9 cellular contexts compared by ENCODE assay signal in genomic region chr16:64051826-64052225, GRCh38.
DNase-seq lines count a peak whose midpoint lies in the region; ATAC-seq, FAIRE-seq and TF ChIP-seq lines count a peak whose summit lies in the region.
"Had no signal": no experiment of that assay in that cellular context is flagged by ENCODE, and none has a peak within 500 bp of the region (broad histone marks: within the 10 kb centered on the region; RNA-seq: fewer than 3 reads in every experiment).

No MANE protein-coding gene starts in this region.

- H3K27ac ChIP-seq in MM.1S (ENCODE audit: low read length) (no peak overlapping the region), astrocyte (ENCODE audit: low read depth, low read length) (no peak overlapping the region), tibial nerve (no peak overlapping the region)

- H3K36me3 ChIP-seq in MM.1S (replicated peaks; ENCODE audit: insufficient read depth, low read length) (no peaks in the 10 kb centered on the region), astrocyte (ENCODE audit: insufficient read depth, low read length) (no peaks in the 10 kb centered on the region), tibial nerve (no peaks in the 10 kb centered on the region)

- H3K79me2 ChIP-seq in MM.1S (ENCODE audit: low read length), result no peaks in the 10 kb centered on the region
- no peaks in the 10 kb centered on the region for H3K79me2 ChIP-seq in astrocyte (ENCODE audit: insufficient read depth, low read length)

- H3K4me2 ChIP-seq in MM.1S (ENCODE audit: low read depth, low read length) (no peak overlapping the region), astrocyte (ENCODE audit: low read length) (no peak overlapping the region)

- peaks cover 3% of the 10 kb centered on the region for H3K9me3 Mint-ChIP-seq in astrocyte (ENCODE audit: unreplicated experiment)

- DNase-seq in DMS153 (lab: John Stamatoyannopoulos, UW) (peak; percentile 50), MM.1S (peak; percentile 15), astrocyte (ENCODE audit: low read depth) (no peak), myocyte (ENCODE audit: low read depth) (peak; percentile 9), tibial nerve (ENCODE audit: low spot score in 2 of 2) (no peak), NCI-H2227 treated with DMSO at 0.1 percent for 48 hours (lab: John Stamatoyannopoulos, UW) (no peak)
- no peak for DNase-seq in stimulated activated CD4-positive, alpha-beta T cell treated with anti-CD3 and anti-CD28 coated beads, Interleukin-4, amount 100 ng/mL, for 1 hour

- H4K20me1 ChIP-seq in MM.1S (ENCODE audit: insufficient read depth, low read length), result no peaks in the 10 kb centered on the region
- no peaks in the 10 kb centered on the region for H4K20me1 ChIP-seq in astrocyte (ENCODE audit: insufficient read depth, low read length)

- no peak for TF ChIP-seq EP300 in tibial nerve (IDR thresholded peaks at IDR 0.05)

- H3K4me1 Mint-ChIP-seq in astrocyte (ENCODE audit: low read depth, unreplicated experiment), result no peaks in the 10 kb centered on the region

- H2AFZ ChIP-seq in MM.1S (ENCODE audit: low read length) (no peak overlapping the region), astrocyte (ENCODE audit: low read depth, low read length) (peak overlapping the region; percentile 9)

- H3F3A ChIP-seq in MM.1S (ENCODE audit: insufficient read depth, low read length), result no peaks in the 10 kb centered on the region

- no peak overlapping the region for H3K4me3 Mint-ChIP-seq in astrocyte (ENCODE audit: unreplicated experiment)

- H3K9me2 ChIP-seq in MM.1S (replicated peaks; ENCODE audit: insufficient read depth, low read length), result no peaks in the 10 kb centered on the region

- H3K27me3 ChIP-seq in MM.1S (replicated peaks; ENCODE audit: insufficient read depth, low read length) (no peaks in the 10 kb centered on the region), astrocyte (ENCODE audit: insufficient read depth, low read length) (no peaks in the 10 kb centered on the region), tibial nerve (no peaks in the 10 kb centered on the region)

- H3K36me3 Mint-ChIP-seq in astrocyte (ENCODE audit: low read depth, unreplicated experiment), result no peaks in the 10 kb centered on the region

- no peak for ATAC-seq in GM18867 (IDR thresholded peaks at IDR 0.05; ENCODE audit: unreplicated experiment)

- H3K4me1 ChIP-seq in MM.1S (ENCODE audit: low read length) (no peaks in the 10 kb centered on the region), astrocyte (ENCODE audit: insufficient read depth, low read length) (no peaks in the 10 kb centered on the region), tibial nerve (no peaks in the 10 kb centered on the region)

- H3K9me3 ChIP-seq in MM.1S (replicated peaks; ENCODE audit: insufficient read depth, low read length) (no peaks in the 10 kb centered on the region), astrocyte (ENCODE audit: insufficient read depth, low read depth, low read length) (no peaks in the 10 kb centered on the region), tibial nerve (peaks cover 0 to 22% (median 3%) of the 10 kb centered on the region in 4 donors)

- TF ChIP-seq CTCF in MM.1S (IDR thresholded peaks at IDR 0.05; ENCODE audit: low read length) (peak; percentile 53), astrocyte (IDR thresholded peaks at IDR 0.05; ENCODE audit: insufficient read depth, low read depth, low read length) (peak; percentile 40), tibial nerve (IDR thresholded peaks at IDR 0.05) (no peak)

- H3K9ac ChIP-seq in MM.1S (ENCODE audit: low read length), result no peak overlapping the region
- no peak overlapping the region for H3K9ac ChIP-seq in astrocyte (ENCODE audit: low read length)

- H3K4me3 ChIP-seq in MM.1S (ENCODE audit: low read length) (no peak overlapping the region), astrocyte (ENCODE audit: insufficient read depth, low read depth, low read length) (no peak overlapping the region), tibial nerve (no peak overlapping the region)
- H3K4me3 ChIP-seq: lung had no signal

- TF ChIP-seq POLR2A in tibial nerve (IDR thresholded peaks at IDR 0.05), result no peak

- H3K27ac Mint-ChIP-seq in astrocyte (ENCODE audit: unreplicated experiment), result no peak overlapping the region

- H3K27me3 Mint-ChIP-seq in astrocyte (ENCODE audit: low read depth, unreplicated experiment), result no peaks in the 10 kb centered on the region

- no peak for FAIRE-seq in astrocyte (lab: Jason Lieb, UNC)

Comparison
In these comparisons a context has a peak if more than half of its experiments do, and no peak if none do; other contexts are left out.
1. DNase-seq: peak in DMS153 (single experiment), MM.1S (single experiment) and myocyte (single experiment); none in astrocyte (single experiment), stimulated activated CD4-positive, alpha-beta T cell treated with anti-CD3 and anti-CD28 coated beads, Interleukin-4, amount 100 ng/mL, for 1 hour (single experiment), tibial nerve (0 of 2) and NCI-H2227 treated with DMSO at 0.1 percent for 48 hours (single experiment).
2. CTCF ChIP-seq: peak in MM.1S (single experiment) and astrocyte (single experiment); none in tibial nerve (0 of 5).